13 cellular contexts compared by ENCODE assay signal in the genomic region with DNA sequence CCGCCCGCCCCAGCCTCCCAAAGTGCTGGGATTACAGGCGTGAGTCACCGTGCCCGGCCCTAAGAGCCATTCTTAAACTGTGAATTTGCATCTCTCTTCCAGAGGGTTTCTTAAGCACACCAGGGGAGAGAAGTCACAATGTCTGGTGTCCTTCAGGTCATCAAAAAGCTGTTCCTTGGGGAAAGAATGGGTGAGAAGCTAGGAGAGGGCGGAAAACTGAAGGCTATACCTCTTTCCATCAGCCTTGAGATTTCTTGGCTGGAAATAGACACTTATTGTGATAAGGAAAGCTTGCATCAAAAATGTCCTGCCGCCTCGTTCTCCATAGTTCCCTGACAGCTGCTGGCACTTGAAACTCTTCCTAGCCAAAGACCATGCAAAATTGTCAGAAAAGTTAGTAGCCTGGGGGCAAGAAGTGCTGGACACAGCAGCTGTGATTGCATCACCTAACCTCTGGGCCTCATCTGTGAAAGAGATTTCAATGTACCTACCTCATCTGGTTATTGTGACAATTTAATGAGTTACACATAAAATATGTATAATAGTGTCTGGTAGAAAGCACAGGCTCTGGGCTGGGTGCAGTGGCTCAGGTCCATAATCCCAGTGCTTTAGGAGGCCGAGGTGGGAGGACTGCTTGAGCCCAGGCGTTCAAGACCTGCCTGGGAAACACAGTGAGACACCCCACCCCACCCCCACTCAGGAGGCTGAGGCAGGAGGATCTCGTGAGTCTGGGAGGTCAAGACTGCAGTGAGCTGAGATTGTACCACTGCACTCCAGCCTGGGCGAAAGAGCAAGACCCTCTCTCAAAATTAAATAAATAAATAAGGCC. TPM values are rescaled to one million over a fixed set of nuclear protein-coding genes. Genes with fewer than 3 reads are reported as not detected.
DNase-seq lines count a peak whose midpoint lies in the region; ATAC-seq and TF ChIP-seq lines count a peak whose summit lies in the region.
"Had no signal": no experiment of that assay in that cellular context is flagged by ENCODE, and none has a peak within 500 bp of the region (broad histone marks: within the 10 kb centered on the region; RNA-seq: fewer than 3 reads in every experiment).

No MANE protein-coding gene starts in this region.

- TF ChIP-seq CTCF in stomach (IDR thresholded peaks at IDR 0.05) = no peak

- no peak overlapping the region for H3K4me3 Mint-ChIP-seq in T-cell

- H3K9me3 ChIP-seq in stomach = no peaks in the 10 kb centered on the region

- no peaks in the 10 kb centered on the region for H3K9me3 Mint-ChIP-seq in T-cell

- TF ChIP-seq POLR2A in stomach (IDR thresholded peaks at IDR 0.05) = no peak

- no peak for TF ChIP-seq EP300 in stomach (IDR thresholded peaks at IDR 0.05)

- peak overlapping the region in 3 of 5 donors; percentile 23 to 42 (median 34) for H3K27ac ChIP-seq in stomach
- H3K27ac ChIP-seq: WERI-Rb-1 had no signal

- H3K4me1 ChIP-seq in stomach = peaks cover 16 to 67% (median 43%) of the 10 kb centered on the region in 4 donors

- no peaks in the 10 kb centered on the region for H3K27me3 ChIP-seq in stomach

- peak overlapping the region in 1 of 2 donors; percentile 31 for H3K27ac Mint-ChIP-seq in T-cell

- CTCF ChIA-PET in T-cell (lab: Charles Lee) = no interaction called here

- no peak for ATAC-seq in HG02763 (IDR thresholded peaks at IDR 0.05; ENCODE audit: unreplicated experiment)
- ATAC-seq in T-cell (replicated peaks in 1 of 4) = no peak

- DNase-seq in activated effector memory CD4-positive, alpha-beta T cell treated with anti-CD3 and anti-CD28 coated beads, Interleukin-2, amount 50 U/mL, for 16 hours = peak; percentile 22
- DNase-seq in activated effector memory CD4-positive, alpha-beta T cell treated with Interleukin-2 at 50 U/mL for 16 hours = no peak
- DNase-seq in RKO (ENCODE audit: low spot score) (peak; percentile 83), fibroblast of peridontal ligament (ENCODE audit: extremely low read depth) (peak; percentile 51), stomach (no peak), T-cell (no peak), AML-193 (lab: John Stamatoyannopoulos, UW) (no peak)
- DNase-seq: amygdala, hypothalamus, NCI-H524 treated with DMSO at 0.1 percent for 48 hours, occipital lobe, WERI-Rb-1 had no signal

- H3K4me1 Mint-ChIP-seq in T-cell = peaks cover 57 to 63% (median 62%) of the 10 kb centered on the region in 3 donors

- intact Hi-C loops in stomach (cut with DNase I; ENCODE audit: low total_unique reads) = no loop called here

- H3K27me3 Mint-ChIP-seq in T-cell = peaks cover 3 to 8% of the 10 kb centered on the region in 2 donors

- H3K4me3 ChIP-seq in stomach = no peak overlapping the region

- H3K36me3 ChIP-seq in stomach = no peaks in the 10 kb centered on the region

- POLR2A ChIA-PET in T-cell (lab: Charles Lee) = interaction anchor here in 1 of 2 donors (0.8 kb wide), 1 partner anchor 14 kb away, joined by 3 read pairs; no protein-coding TSS in a partner anchor

- 73 to 80% (median 75%) methylated on average over 8 to 12 of the region's 12 CpGs for WGBS in stomach, 5 donors

- no peaks in the 10 kb centered on the region for H3K36me3 Mint-ChIP-seq in T-cell

RNA-seq across cellular contexts. Expression of a gene that starts 9.7 kb away (rescaled TPM):
- total RNA-seq in stomach = 1,000 to 10,000 TPM in 3 of 5 donors, 100 to 1,000 TPM in 2; 409 to 1,431 (median 1,065) TPM
- polyA plus RNA-seq in stomach = 1,000 to 10,000 TPM in 1 of 3 donors, 100 to 1,000 TPM in 2; 875 to 1,080 (median 957) TPM
- 1,000 to 10,000 TPM in 2 of 5 donors, 100 to 1,000 TPM in 3; 786 to 1,410 (median 885) TPM for total RNA-seq in T-cell

Comparison
In these comparisons a context has a peak if more than half of its experiments do, and no peak if none do; other contexts are left out.
1. DNase-seq: peak in activated effector memory CD4-positive, alpha-beta T cell treated with anti-CD3 and anti-CD28 coated beads, Interleukin-2, amount 50 U/mL, for 16 hours (single experiment), RKO (single experiment) and fibroblast of peridontal ligament (single experiment); none in activated effector memory CD4-positive, alpha-beta T cell treated with Interleukin-2 at 50 U/mL for 16 hours (single experiment), stomach (single experiment), T-cell (0 of 34) and AML-193 (0 of 2).